In the genomic region with DNA sequence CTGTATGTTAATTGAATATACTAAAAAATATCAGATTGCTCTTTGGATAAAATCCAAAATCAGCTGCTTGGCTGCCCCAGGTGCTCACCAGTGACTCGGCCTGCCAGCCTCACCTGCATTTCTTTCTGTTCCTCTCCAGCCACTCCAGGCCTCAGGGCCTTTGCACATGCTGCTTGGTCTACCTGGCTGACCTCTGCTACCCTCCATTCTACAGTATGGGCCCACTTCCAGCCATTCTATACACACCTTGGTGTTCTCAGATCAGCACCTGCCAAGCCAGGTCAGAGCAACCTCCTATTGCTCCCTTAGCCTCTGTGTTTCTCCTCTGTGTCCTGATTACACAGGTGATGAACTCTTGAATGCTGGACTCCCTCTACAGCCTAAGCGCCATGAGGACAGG, we compare ENCODE assay signal across 7 cellular contexts.
"Had no signal": no experiment of that assay in that cellular context is flagged by ENCODE, and none has a peak within 500 bp of the region (broad histone marks: within the 10 kb centered on the region; RNA-seq: fewer than 3 reads in every experiment).

No MANE protein-coding gene starts in this region.

- ATAC-seq: HCT116, K562 had no signal

- DNase-seq: GOT3, H7, IMR-90 had no signal

- H3K27ac ChIP-seq: GM23248 had no signal

- H3K9me3 ChIP-seq: HAP-1 had no signal

- H3K36me3 ChIP-seq: HAP-1 had no signal

- H3K4me3 ChIP-seq: GM23248, HAP-1, K562 had no signal

- H3K4me1 ChIP-seq: HAP-1 had no signal
